Comparison of ENCODE assay signal across 1 cellular context in the genomic region with DNA sequence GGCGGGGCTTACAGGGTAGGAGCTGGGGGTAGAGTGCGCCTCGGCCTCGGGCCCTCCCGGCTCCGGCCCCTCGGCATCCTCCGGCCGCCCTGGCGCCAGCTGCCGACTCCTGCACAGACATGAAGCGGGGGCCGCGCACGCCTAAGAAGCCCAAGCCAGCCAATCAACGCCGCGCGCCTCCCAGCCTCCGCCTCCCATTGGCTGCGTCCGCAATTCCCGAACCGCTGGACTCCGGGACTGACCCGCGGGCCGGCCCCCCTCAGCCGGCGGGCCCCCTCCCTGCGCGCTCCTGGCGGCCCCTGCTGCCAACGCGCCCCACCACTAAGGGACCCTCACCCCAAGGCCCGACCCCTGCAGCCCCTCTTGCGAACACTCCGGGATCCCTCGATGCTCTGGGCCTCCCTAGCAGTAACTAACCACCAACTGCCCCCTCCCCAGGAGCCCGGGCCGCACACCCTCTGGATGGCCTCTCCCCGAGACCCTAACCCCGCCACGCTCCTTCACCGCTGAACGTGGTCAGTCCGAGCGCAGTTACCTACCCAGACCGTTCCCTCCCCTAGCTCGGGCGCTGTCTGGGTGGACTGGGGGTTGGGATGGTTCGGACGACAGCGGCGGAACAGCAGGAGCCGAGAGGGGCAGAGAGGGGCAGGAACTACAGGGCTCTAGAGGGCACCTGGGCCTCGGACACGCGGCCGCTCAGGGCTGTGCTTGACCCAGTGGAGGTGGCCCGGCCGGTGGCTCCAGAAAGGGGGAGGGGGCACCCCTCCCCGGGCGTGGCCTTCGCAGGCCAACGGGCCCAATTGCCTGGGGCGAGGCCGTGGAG.
TF ChIP-seq lines count a peak whose summit lies in the region.

No MANE protein-coding gene starts in this region.

TF ChIP-seq in HepG2, 621 proteins besides CTCF, POLR2A, EP300 and RAD21 (continued from another document and continues in another):
- peak; percentile 17; the same call in 1 of the 2 replicates for TF ChIP-seq ZNF274 (CRISPR knock-in tag; IDR thresholded peaks at IDR 0.05)
- TF ChIP-seq ZNF563 (CRISPR knock-in tag; IDR thresholded peaks at IDR 0.05): peak; percentile 56
- 0 out of 2 replicates have a peak, but pooled peaks have one; percentile 9 for TF ChIP-seq ZNF12 (CRISPR knock-in tag; IDR thresholded peaks at IDR 0.05)
- no peak for TF ChIP-seq CEBPZ (IDR thresholded peaks at IDR 0.05; ENCODE audit: low read length)
- peak; percentile 52; the same call in 1 of the 2 replicates for TF ChIP-seq TARDBP (CRISPR knock-in tag; IDR thresholded peaks at IDR 0.05)
- TF ChIP-seq, protein P1, sequence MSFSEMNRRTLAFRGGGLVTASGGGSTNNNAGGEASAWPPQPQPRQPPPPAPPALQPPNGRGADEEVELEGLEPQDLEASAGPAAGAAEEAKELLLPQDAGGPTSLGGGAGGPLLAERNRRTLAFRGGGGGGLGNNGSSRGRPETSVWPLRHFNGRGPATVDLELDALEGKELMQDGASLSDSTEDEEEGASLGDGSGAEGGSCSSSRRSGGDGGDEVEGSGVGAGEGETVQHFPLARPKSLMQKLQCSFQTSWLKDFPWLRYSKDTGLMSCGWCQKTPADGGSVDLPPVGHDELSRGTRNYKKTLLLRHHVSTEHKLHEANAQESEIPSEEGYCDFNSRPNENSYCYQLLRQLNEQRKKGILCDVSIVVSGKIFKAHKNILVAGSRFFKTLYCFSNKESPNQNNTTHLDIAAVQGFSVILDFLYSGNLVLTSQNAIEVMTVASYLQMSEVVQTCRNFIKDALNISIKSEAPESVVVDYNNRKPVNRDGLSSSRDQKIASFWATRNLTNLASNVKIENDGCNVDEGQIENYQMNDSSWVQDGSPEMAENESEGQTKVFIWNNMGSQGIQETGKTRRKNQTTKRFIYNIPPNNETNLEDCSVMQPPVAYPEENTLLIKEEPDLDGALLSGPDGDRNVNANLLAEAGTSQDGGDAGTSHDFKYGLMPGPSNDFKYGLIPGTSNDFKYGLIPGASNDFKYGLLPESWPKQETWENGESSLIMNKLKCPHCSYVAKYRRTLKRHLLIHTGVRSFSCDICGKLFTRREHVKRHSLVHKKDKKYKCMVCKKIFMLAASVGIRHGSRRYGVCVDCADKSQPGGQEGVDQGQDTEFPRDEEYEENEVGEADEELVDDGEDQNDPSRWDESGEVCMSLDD (CRISPR knock-in tag; IDR thresholded peaks at IDR 0.05; ENCODE audit: borderline replicate concordance): no peak
- no peak for TF ChIP-seq ZNF597 (CRISPR knock-in tag; IDR thresholded peaks at IDR 0.05)
- no peak for TF ChIP-seq ZNF839 (CRISPR knock-in tag; IDR thresholded peaks at IDR 0.05; ENCODE audit: borderline replicate concordance)
- TF ChIP-seq, protein P2, sequence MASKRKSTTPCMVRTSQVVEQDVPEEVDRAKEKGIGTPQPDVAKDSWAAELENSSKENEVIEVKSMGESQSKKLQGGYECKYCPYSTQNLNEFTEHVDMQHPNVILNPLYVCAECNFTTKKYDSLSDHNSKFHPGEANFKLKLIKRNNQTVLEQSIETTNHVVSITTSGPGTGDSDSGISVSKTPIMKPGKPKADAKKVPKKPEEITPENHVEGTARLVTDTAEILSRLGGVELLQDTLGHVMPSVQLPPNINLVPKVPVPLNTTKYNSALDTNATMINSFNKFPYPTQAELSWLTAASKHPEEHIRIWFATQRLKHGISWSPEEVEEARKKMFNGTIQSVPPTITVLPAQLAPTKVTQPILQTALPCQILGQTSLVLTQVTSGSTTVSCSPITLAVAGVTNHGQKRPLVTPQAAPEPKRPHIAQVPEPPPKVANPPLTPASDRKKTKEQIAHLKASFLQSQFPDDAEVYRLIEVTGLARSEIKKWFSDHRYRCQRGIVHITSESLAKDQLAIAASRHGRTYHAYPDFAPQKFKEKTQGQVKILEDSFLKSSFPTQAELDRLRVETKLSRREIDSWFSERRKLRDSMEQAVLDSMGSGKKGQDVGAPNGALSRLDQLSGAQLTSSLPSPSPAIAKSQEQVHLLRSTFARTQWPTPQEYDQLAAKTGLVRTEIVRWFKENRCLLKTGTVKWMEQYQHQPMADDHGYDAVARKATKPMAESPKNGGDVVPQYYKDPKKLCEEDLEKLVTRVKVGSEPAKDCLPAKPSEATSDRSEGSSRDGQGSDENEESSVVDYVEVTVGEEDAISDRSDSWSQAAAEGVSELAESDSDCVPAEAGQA (IDR thresholded peaks at IDR 0.05; ENCODE audit: low read depth): no peak
- TF ChIP-seq, protein P2 (CRISPR knock-in tag; IDR thresholded peaks at IDR 0.05; ENCODE audit: borderline replicate concordance): no peak
- peak; percentile 17; the same call in 1 of the 2 replicates for TF ChIP-seq GATAD1 (CRISPR knock-in tag; IDR thresholded peaks at IDR 0.05)
- peak; percentile 22 for TF ChIP-seq ZNF407 (CRISPR knock-in tag; IDR thresholded peaks at IDR 0.05; ENCODE audit: not compliant biosample characterization)
- peak; percentile 79; the same call in 1 of the 2 replicates for TF ChIP-seq ZSCAN12 (CRISPR knock-in tag; IDR thresholded peaks at IDR 0.05)
- peak; percentile 49 for TF ChIP-seq SKI (IDR thresholded peaks at IDR 0.05; ENCODE audit: partially characterized antibody)
- 0 out of 2 replicates have a peak, but pooled peaks have one; percentile 48 for TF ChIP-seq ZNF784 (CRISPR knock-in tag; IDR thresholded peaks at IDR 0.05; ENCODE audit: borderline replicate concordance)
- TF ChIP-seq, protein P3, sequence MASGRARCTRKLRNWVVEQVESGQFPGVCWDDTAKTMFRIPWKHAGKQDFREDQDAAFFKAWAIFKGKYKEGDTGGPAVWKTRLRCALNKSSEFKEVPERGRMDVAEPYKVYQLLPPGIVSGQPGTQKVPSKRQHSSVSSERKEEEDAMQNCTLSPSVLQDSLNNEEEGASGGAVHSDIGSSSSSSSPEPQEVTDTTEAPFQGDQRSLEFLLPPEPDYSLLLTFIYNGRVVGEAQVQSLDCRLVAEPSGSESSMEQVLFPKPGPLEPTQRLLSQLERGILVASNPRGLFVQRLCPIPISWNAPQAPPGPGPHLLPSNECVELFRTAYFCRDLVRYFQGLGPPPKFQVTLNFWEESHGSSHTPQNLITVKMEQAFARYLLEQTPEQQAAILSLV (CRISPR knock-in tag; IDR thresholded peaks at IDR 0.05; ENCODE audit: borderline replicate concordance): peak; percentile 33; the same call in 1 of the 2 replicates
- peak; percentile 16; the same call in 1 of the 2 replicates for TF ChIP-seq RXRB (CRISPR knock-in tag; IDR thresholded peaks at IDR 0.05; ENCODE audit: borderline replicate concordance)
- peak; percentile 70 for TF ChIP-seq AGO2 (optimal IDR thresholded peaks at IDR 0.05; ENCODE audit: low read depth, low read length)
- peak; percentile 12; the same call in 1 of the 2 replicates for TF ChIP-seq ZMYM4 (CRISPR knock-in tag; IDR thresholded peaks at IDR 0.05)
- TF ChIP-seq YY1 (IDR thresholded peaks at IDR 0.05; ENCODE audit: insufficient read depth, insufficient replicate concordance, low read depth, low read length): peak; percentile 48
- TF ChIP-seq GABPA (IDR thresholded peaks at IDR 0.05; ENCODE audit: low read depth, low read length): no peak
- no peak for TF ChIP-seq GABPA (CRISPR knock-in tag; IDR thresholded peaks at IDR 0.05; ENCODE audit: low read depth)
